ENCODE assay signal across 2 cellular contexts in the genomic region with DNA sequence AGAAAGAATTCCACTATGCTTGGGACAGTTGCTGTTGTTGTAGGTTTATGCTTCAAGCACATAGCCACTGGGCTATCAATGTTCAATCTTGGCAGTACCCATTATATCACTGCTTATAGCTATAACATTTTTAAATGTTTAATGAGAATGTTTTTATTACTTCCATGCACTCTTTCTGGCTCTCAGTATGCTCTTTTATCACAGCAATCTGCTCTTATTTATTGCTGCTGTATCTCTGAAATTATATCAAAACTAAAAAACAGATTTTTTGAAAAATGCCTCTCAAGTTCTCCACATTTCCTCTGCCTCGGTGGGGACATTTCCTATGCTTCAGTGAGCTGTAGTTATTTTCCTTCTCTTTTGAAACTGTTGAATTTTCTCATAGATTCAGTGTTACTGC.
TF ChIP-seq lines count a peak whose summit lies in the region.

No MANE protein-coding gene starts in this region.

TF ChIP-seq in IMR-90, 13 proteins besides CTCF, POLR2A, EP300 and RAD21:
- no peak for TF ChIP-seq CHD1 (IDR thresholded peaks at IDR 0.05; ENCODE audit: low read depth, low read length)
- TF ChIP-seq RFX5 (IDR thresholded peaks at IDR 0.05; ENCODE audit: low read depth, low read length): no peak
- TF ChIP-seq USF2 (IDR thresholded peaks at IDR 0.05; ENCODE audit: low read depth, low read length): no peak
- no peak for TF ChIP-seq RCOR1 (IDR thresholded peaks at IDR 0.05; ENCODE audit: insufficient replicate concordance, low read length)
- no peak for TF ChIP-seq MAFK (IDR thresholded peaks at IDR 0.05; ENCODE audit: low read depth, low read length)
- no peak for TF ChIP-seq NFE2L2 (IDR thresholded peaks at IDR 0.05; ENCODE audit: low read depth, low read length)
- no peak for TF ChIP-seq SMC3 (IDR thresholded peaks at IDR 0.05; ENCODE audit: low read depth, low read length)
- no peak for TF ChIP-seq FOS (IDR thresholded peaks at IDR 0.05; ENCODE audit: low read depth, low read length)
- no peak for TF ChIP-seq MXI1 (IDR thresholded peaks at IDR 0.05; ENCODE audit: borderline replicate concordance, low read depth, low read length)
- no peak for TF ChIP-seq ELK1 (IDR thresholded peaks at IDR 0.05; ENCODE audit: borderline replicate concordance, low read depth, low read length)
- no peak for TF ChIP-seq BHLHE40 (IDR thresholded peaks at IDR 0.05; ENCODE audit: low read depth, low read length)

TF ChIP-seq in SK-N-SH, 30 proteins besides CTCF, POLR2A, EP300 and RAD21:
- TF ChIP-seq YY1 (IDR thresholded peaks at IDR 0.05; ENCODE audit: low read depth) (no peak), RCOR1 (IDR thresholded peaks at IDR 0.05; ENCODE audit: low read length) (0 out of 2 replicates have a peak, but pooled peaks have one; percentile 49), NRF1 (IDR thresholded peaks at IDR 0.05; ENCODE audit: low read depth, low read length) (no peak), MXI1 (IDR thresholded peaks at IDR 0.05; ENCODE audit: low read depth, low read length) (0 out of 2 replicates have a peak, but pooled peaks have one; percentile 3), SIN3A (IDR thresholded peaks at IDR 0.05; ENCODE audit: borderline replicate concordance, low read depth, low read length) (no peak), GATA2 (CRISPR knock-in tag; IDR thresholded peaks at IDR 0.05) (peak; percentile 72), ZBTB33 (IDR thresholded peaks at IDR 0.05; ENCODE audit: borderline replicate concordance, low read depth) (no peak), PBX3 (IDR thresholded peaks at IDR 0.05) (no peak)
TF ChIP-seq in SK-N-SH: peak in this region for 3.
